1 cellular context compared by ENCODE assay signal in genomic region chr20:35664544-35665206, GRCh38.
TF ChIP-seq lines count a peak whose summit lies in the region.

CPNE1 (minus strand) TSS chr20:35664900; CDS start chr20:35632923, 31,977 bp downstream.
RBM12 (minus strand) TSS chr20:35664900; CDS start chr20:35655322, 9,578 bp downstream.

TF ChIP-seq in HepG2, 621 proteins besides CTCF, POLR2A, EP300 and RAD21 (continued from another document and continues in another):
- TF ChIP-seq ZNF10 (CRISPR knock-in tag; IDR thresholded peaks at IDR 0.05; ENCODE audit: borderline replicate concordance, low read depth) (peak; percentile 72; the same call in 1 of the 2 replicates), E2F2 (CRISPR knock-in tag; IDR thresholded peaks at IDR 0.05; ENCODE audit: borderline replicate concordance) (peak; percentile 13; the same call in 1 of the 2 replicates), HIVEP1 (CRISPR knock-in tag; IDR thresholded peaks at IDR 0.05) (peak; percentile 90), IRF2 (CRISPR knock-in tag; IDR thresholded peaks at IDR 0.05) (peak; percentile 98), ZNF629 (CRISPR knock-in tag; conservative IDR thresholded peaks at IDR 0.05) (peak; percentile 39; the same call in 1 of the 2 replicates), GMEB2 (CRISPR knock-in tag; IDR thresholded peaks at IDR 0.05; ENCODE audit: low read depth) (peak; percentile 91), FOSL2 (CRISPR knock-in tag; IDR thresholded peaks at IDR 0.05) (peak; percentile 62), ZNF704 (CRISPR knock-in tag; IDR thresholded peaks at IDR 0.05; ENCODE audit: borderline replicate concordance) (peak; percentile 98; the same call in 1 of the 2 replicates), ZNF124 (CRISPR knock-in tag; IDR thresholded peaks at IDR 0.05) (peak; percentile 91), ZNF781 (CRISPR knock-in tag; IDR thresholded peaks at IDR 0.05; ENCODE audit: borderline replicate concordance, not compliant biosample characterization) (peak; percentile 99), THAP11 (CRISPR knock-in tag; IDR thresholded peaks at IDR 0.05) (peak; percentile 92), ZNF142 (CRISPR knock-in tag; IDR thresholded peaks at IDR 0.05) (no peak; the same call in 1 of the 2 replicates), TIGD3 (CRISPR knock-in tag; IDR thresholded peaks at IDR 0.05; ENCODE audit: borderline replicate concordance) (peak; percentile 98), ZNF777 (CRISPR knock-in tag; IDR thresholded peaks at IDR 0.05) (peak; percentile 77), ZNF678 (CRISPR knock-in tag; IDR thresholded peaks at IDR 0.05) (no peak; the same call in none of the 2 replicates), PAX8 (CRISPR knock-in tag; IDR thresholded peaks at IDR 0.05; ENCODE audit: borderline replicate concordance) (peak; percentile 98; the same call in 1 of the 2 replicates), ZFX (CRISPR knock-in tag; IDR thresholded peaks at IDR 0.05; ENCODE audit: low read depth) (peak; percentile 100), HOXA9 (CRISPR knock-in tag; IDR thresholded peaks at IDR 0.05; ENCODE audit: borderline replicate concordance) (no peak), NFE2L1 (CRISPR knock-in tag; IDR thresholded peaks at IDR 0.05; ENCODE audit: borderline replicate concordance) (peak; percentile 83; the same call in 1 of the 2 replicates), ZNF616 (CRISPR knock-in tag; IDR thresholded peaks at IDR 0.05; ENCODE audit: low read depth) (peak; percentile 93), ZBTB8A (CRISPR knock-in tag; IDR thresholded peaks at IDR 0.05; ENCODE audit: borderline replicate concordance, low read depth) (peak; percentile 96), PRMT3 (CRISPR knock-in tag; IDR thresholded peaks at IDR 0.05; ENCODE audit: borderline replicate concordance, low read depth) (peak; percentile 98; the same call in 1 of the 2 replicates), ZNF546 (CRISPR knock-in tag; conservative IDR thresholded peaks at IDR 0.05) (peak; percentile 76; the same call in 1 of the 2 replicates), CREB3 (CRISPR knock-in tag; IDR thresholded peaks at IDR 0.05) (peak; percentile 78), ZNF709 (CRISPR knock-in tag; IDR thresholded peaks at IDR 0.05) (peak; percentile 71; the same call in 1 of the 2 replicates), GATA4 (IDR thresholded peaks at IDR 0.05; ENCODE audit: borderline replicate concordance, low read depth) (peak; percentile 88), NFKBIZ (CRISPR knock-in tag; IDR thresholded peaks at IDR 0.05) (peak; percentile 94), ZNF839 (CRISPR knock-in tag; IDR thresholded peaks at IDR 0.05; ENCODE audit: borderline replicate concordance) (peak; percentile 99; the same call in 1 of the 2 replicates), NCOA5 (CRISPR knock-in tag; IDR thresholded peaks at IDR 0.05) (no peak), ZNF724P (CRISPR knock-in tag; IDR thresholded peaks at IDR 0.05; ENCODE audit: borderline replicate concordance) (peak; percentile 99), ZEB1 (IDR thresholded peaks at IDR 0.05; ENCODE audit: insufficient replicate concordance, low read depth) (peak; percentile 55), ZNF800 (CRISPR knock-in tag; IDR thresholded peaks at IDR 0.05) (peak; percentile 83; the same call in 1 of the 2 replicates), ZNF225 (CRISPR knock-in tag; IDR thresholded peaks at IDR 0.05) (peak; percentile 93; the same call in 1 of the 2 replicates), MTERF4 (CRISPR knock-in tag; IDR thresholded peaks at IDR 0.05) (peak; percentile 18; the same call in 1 of the 2 replicates), DMTF1 (CRISPR knock-in tag; IDR thresholded peaks at IDR 0.05) (peak; percentile 70; the same call in 1 of the 2 replicates), MAFF (IDR thresholded peaks at IDR 0.05; ENCODE audit: low read depth, low read length) (peak; percentile 53; the same call in 1 of the 2 replicates), SAFB2 (CRISPR knock-in tag; IDR thresholded peaks at IDR 0.05; ENCODE audit: borderline replicate concordance, low read depth) (peak; percentile 86; the same call in 1 of the 2 replicates), ZBTB37 (CRISPR knock-in tag; IDR thresholded peaks at IDR 0.05) (0 out of 2 replicates have a peak, but pooled peaks have one; percentile 64), MAF1 (CRISPR knock-in tag; IDR thresholded peaks at IDR 0.05; ENCODE audit: borderline replicate concordance) (no peak; the same call in 1 of the 2 replicates)
